In the genomic region with DNA sequence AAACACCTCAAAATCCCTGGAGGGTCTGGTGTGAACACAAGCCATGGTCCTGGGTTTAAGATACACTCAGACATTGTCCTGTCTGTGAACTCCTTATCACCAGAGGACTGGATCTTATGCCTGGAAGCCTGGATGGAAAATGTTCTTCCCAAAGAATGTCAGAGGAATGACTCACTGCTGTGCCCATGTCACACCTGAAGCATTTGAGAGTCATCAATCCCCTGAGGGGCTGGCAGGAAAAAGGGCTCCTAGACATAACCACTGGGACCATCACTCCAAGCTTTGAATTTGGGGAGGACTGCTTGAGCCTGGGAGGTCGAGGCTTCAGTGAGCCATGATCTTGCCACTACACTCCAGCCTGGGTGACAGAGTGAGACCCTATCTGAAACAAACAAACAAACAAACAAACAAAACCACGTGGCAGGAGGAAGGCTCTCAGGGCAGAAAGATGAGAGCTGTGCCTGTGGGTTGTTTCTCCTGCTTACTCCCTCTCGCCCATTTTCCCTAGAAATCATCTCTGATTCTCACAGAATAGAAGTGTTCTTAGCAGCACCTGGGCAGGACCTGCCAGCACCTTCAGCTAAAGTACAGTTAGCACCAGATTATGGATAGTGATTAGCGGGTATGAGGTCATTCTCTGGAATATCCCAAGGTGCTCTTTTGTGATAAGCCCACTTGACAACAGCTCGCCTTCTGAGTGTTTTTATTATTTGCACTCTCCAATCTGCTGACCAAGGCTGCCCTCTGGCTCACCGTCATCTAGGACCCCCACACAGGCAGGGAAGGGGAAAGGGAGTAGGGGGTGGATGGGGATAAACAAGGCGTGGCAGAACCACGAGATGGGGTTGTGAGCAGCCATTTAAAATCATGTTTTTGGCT, we compare ENCODE assay signal across 15 cellular contexts. TPM values are rescaled to one million over a fixed set of nuclear protein-coding genes. Genes with fewer than 3 reads are reported as not detected.
DNase-seq lines count a peak whose midpoint lies in the region; ATAC-seq lines count a peak whose summit lies in the region.
"Had no signal": no experiment of that assay in that cellular context is flagged by ENCODE, and none has a peak within 500 bp of the region (broad histone marks: within the 10 kb centered on the region; RNA-seq: fewer than 3 reads in every experiment).

No MANE protein-coding gene starts in this region.

- no peaks in the 10 kb centered on the region for H3K9me2 ChIP-seq in GM23248 (ENCODE audit: insufficient read depth)

- in situ Hi-C loops in GM23248 (cut with MboI) = no loop called here

- no peak overlapping the region for H3K4me3 ChIP-seq in GM23248
- H3K4me3 ChIP-seq: BLaER1, ovary had no signal

- H3K9ac ChIP-seq in GM23248 = no peak overlapping the region
- H3K9ac ChIP-seq: BLaER1 had no signal

- no peaks in the 10 kb centered on the region for H3K27me3 ChIP-seq in GM23248 (replicated peaks; ENCODE audit: insufficient read depth)
- H3K27me3 ChIP-seq: BLaER1, ovary had no signal

- DNase-seq in DMS79 (lab: John Stamatoyannopoulos, UW) = peak; percentile 11
- DNase-seq in GM23248 = peak; percentile 35
- DNase-seq in RPMI7951 (ENCODE audit: low read depth) = peak; percentile 63
- DNase-seq in iPS-NIHi7 (ENCODE audit: extremely low spot score) = peak; percentile 40
- no peak for DNase-seq in foreskin melanocyte
- no peak for DNase-seq in stimulated activated CD8-positive, alpha-beta memory T cell treated with anti-CD3 and anti-CD28 coated beads, Interleukin-4, amount 100 ng/mL, for 48 hours
- DNase-seq in hippocampal formation (lab: John Stamatoyannopoulos, UW) = no peak
- DNase-seq: activated naive CD4-positive, alpha-beta T cell treated with anti-CD3 and anti-CD28 coated beads for 36 hours; NCI-H187; ovary; stimulated activated CD4-positive, alpha-beta T cell treated with anti-CD3 and anti-CD28 coated beads, Interleukin-12 subunit alpha, Interleukin-12 subunit beta, amount 100 ng/mL, for 4 hours had no signal

- H3K27ac ChIP-seq in GM23248 = no peak overlapping the region
- H3K27ac ChIP-seq: BLaER1, ovary, VCaP had no signal

- WGBS in GM23248 (ENCODE audit: low coverage in 1 of 2, low lambda C conversion rate in 2 of 2, missing lambda C conversion rate in 2 of 2), 2 experiments = 64 to 65% methylated on average over 8 of the region's 8 CpGs

- no peak overlapping the region for H3K4me2 ChIP-seq in GM23248 (ENCODE audit: unreplicated experiment)
- H3K4me2 ChIP-seq: BLaER1 had no signal

- no peaks in the 10 kb centered on the region for H3K79me2 ChIP-seq in GM23248 (ENCODE audit: insufficient read depth)

- peaks cover 21% of the 10 kb centered on the region for H3F3A ChIP-seq in GM23248 (ENCODE audit: insufficient read depth)

- no peak for ATAC-seq in HG02981 (IDR thresholded peaks at IDR 0.05; ENCODE audit: unreplicated experiment)

- 0 out of 2 replicates have a peak, but pooled peaks cover 2% of the 10 kb centered on the region for H3K36me3 ChIP-seq in GM23248 (ENCODE audit: low read depth)
- H3K36me3 ChIP-seq: ovary had no signal

- H3K9me3 ChIP-seq in GM23248 (ENCODE audit: low read depth) = no peaks in the 10 kb centered on the region
- H3K9me3 ChIP-seq: BLaER1, ovary had no signal

- H2AFZ ChIP-seq in GM23248 = no peak overlapping the region

- H4K20me1 ChIP-seq in GM23248 (ENCODE audit: insufficient read depth) = no peaks in the 10 kb centered on the region

- H3K4me1 ChIP-seq in GM23248 (ENCODE audit: insufficient read depth) = peaks cover 24% of the 10 kb centered on the region

RNA-seq across cellular contexts. Expression of gene PRG2, which starts 12.0 kb away (rescaled TPM):
- 0.51 and 2.2 TPM in 2 replicates for total RNA-seq in GM23248 (2014; rRNA removed; shearing (Covaris generic))
- 2.6 and 2.8 TPM in 2 replicates for polyA plus RNA-seq in GM23248 (2016; fragmentation: Nextera tagmentation; extraction: Ambion mirVana)
- not detected in 2 replicates for total RNA-seq in RPMI7951 (2014; rRNA removed; shearing (Covaris generic))
- total RNA-seq: ovary had no signal

RNA-seq across cellular contexts. Expression of gene PRG3, which starts 21.5 kb away (rescaled TPM):
- total RNA-seq in GM23248 (2014; rRNA removed; shearing (Covaris generic)) = not detected in 2 replicates
- not detected in 2 replicates for polyA plus RNA-seq in GM23248 (2016; fragmentation: Nextera tagmentation; extraction: Ambion mirVana)
- not detected in 2 replicates for total RNA-seq in RPMI7951 (2014; rRNA removed; shearing (Covaris generic))
- total RNA-seq: activated naive CD4-positive, alpha-beta T cell treated with anti-CD3 and anti-CD28 coated beads for 36 hours; mucosa of gallbladder; ovary had no signal
- polyA plus RNA-seq: ovary had no signal

RNA-seq across cellular contexts. Expression of gene SLC43A3, which starts 24.5 kb away (rescaled TPM):
- 23.2 and 57.7 TPM in 2 replicates for total RNA-seq in GM23248 (2014; rRNA removed; shearing (Covaris generic))
- 33.3 and 33.4 TPM in 2 replicates for polyA plus RNA-seq in GM23248 (2016; fragmentation: Nextera tagmentation; extraction: Ambion mirVana)
- 58.4 and 64.5 TPM in 2 replicates for total RNA-seq in RPMI7951 (2014; rRNA removed; shearing (Covaris generic))

RNA-seq across cellular contexts. Expression of gene RTN4RL2, which starts 57.9 kb away (rescaled TPM):
- total RNA-seq in GM23248 (2014; rRNA removed; shearing (Covaris generic)) = 0.32 TPM in 1 of 2 replicates, not detected in the other
- polyA plus RNA-seq in GM23248 (2016; fragmentation: Nextera tagmentation; extraction: Ambion mirVana) = 0.80 and 1.1 TPM in 2 replicates
- 0.72 and 0.88 TPM in 2 replicates for total RNA-seq in RPMI7951 (2014; rRNA removed; shearing (Covaris generic))

Comparison
In these comparisons a context has a peak if more than half of its experiments do, and no peak if none do; other contexts are left out.
1. DNase-seq: peak in DMS79 (single experiment), GM23248 (single experiment), RPMI7951 (single experiment) and iPS-NIHi7 (single experiment); none in foreskin melanocyte (single experiment), stimulated activated CD8-positive, alpha-beta memory T cell treated with anti-CD3 and anti-CD28 coated beads, Interleukin-4, amount 100 ng/mL, for 48 hours (single experiment) and hippocampal formation (0 of 2).